9 cellular contexts compared by ENCODE assay signal in the genomic region with DNA sequence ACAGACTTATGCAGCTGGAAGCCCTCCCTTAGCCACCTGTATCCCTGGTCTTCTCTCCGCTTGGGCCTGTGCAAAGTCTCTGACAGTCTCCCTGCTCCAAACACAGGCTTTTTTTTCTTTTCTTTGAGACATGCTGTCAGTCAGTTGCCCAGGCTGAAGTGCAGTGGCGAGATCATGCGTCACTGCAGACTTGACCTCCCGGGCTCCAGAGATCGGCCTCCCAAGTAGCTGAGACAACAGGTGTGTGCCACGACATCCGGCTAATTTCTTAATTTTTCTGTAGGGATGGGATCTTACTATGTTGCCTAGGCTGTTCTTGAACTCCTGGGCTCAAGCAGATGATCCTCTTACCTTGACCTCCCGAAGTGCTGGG. TPM values are rescaled to one million over a fixed set of nuclear protein-coding genes. Genes with fewer than 3 reads are reported as not detected.
DNase-seq lines count a peak whose midpoint lies in the region; ATAC-seq and TF ChIP-seq lines count a peak whose summit lies in the region.
"Had no signal": no experiment of that assay in that cellular context is flagged by ENCODE, and none has a peak within 500 bp of the region (broad histone marks: within the 10 kb centered on the region; RNA-seq: fewer than 3 reads in every experiment).

No MANE protein-coding gene starts in this region.

- ATAC-seq in activated B cell treated with CpG ODN at 0.5 μM for 24 hours (ENCODE audit: low read depth): no peak
- ATAC-seq: CD8-positive, alpha-beta T cell had no signal

- TF ChIP-seq EP300 in transverse colon (IDR thresholded peaks at IDR 0.05; ENCODE audit: low read depth): no peak

- no peak overlapping the region for H3K9ac ChIP-seq in mammary epithelial cell (ENCODE audit: insufficient read depth, low read length)
- peak overlapping the region; percentile 99 for H3K9ac ChIP-seq in mesenchymal stem cell (ENCODE audit: low read length)

- H3K4me1 Mint-ChIP-seq in MCF 10A (ENCODE audit: insufficient read depth, unreplicated experiment) (peaks cover 23% of the 10 kb centered on the region), activated B cell treated with CpG ODN at 0.5 μM for 24 hours (peaks cover 43% of the 10 kb centered on the region)

- H3K79me1 ChIP-seq in mesenchymal stem cell (replicated peaks; ENCODE audit: low read length, poor library complexity, severe bottlenecking): peaks cover 33% of the 10 kb centered on the region

- no peaks in the 10 kb centered on the region for H3K27me3 Mint-ChIP-seq in MCF 10A (ENCODE audit: insufficient read depth, unreplicated experiment)
- H3K27me3 Mint-ChIP-seq in activated B cell treated with CpG ODN at 0.5 μM for 24 hours: no peaks in the 10 kb centered on the region

- no peak for TF ChIP-seq CTCF in MCF 10A (IDR thresholded peaks at IDR 0.05; ENCODE audit: unreplicated experiment)
- no peak for TF ChIP-seq CTCF in mammary epithelial cell (conservative IDR thresholded peaks at IDR 0.05 in 1 of 2, IDR thresholded peaks at IDR 0.05 in 1 of 2; ENCODE audit: extremely low read depth in 1 of 2, insufficient read depth in 1 of 2, low read depth in 1 of 2, low read length in 2 of 2)
- no peak for TF ChIP-seq CTCF in activated B cell treated with CpG ODN at 0.5 μM for 24 hours (IDR thresholded peaks at IDR 0.05)
- TF ChIP-seq CTCF in transverse colon (IDR thresholded peaks at IDR 0.05): no peak
- TF ChIP-seq CTCF in ascending aorta (IDR thresholded peaks at IDR 0.05): no peak

- no peak overlapping the region for H3K4me3 Mint-ChIP-seq in MCF 10A (ENCODE audit: unreplicated experiment)
- no peak overlapping the region for H3K4me3 Mint-ChIP-seq in activated B cell treated with CpG ODN at 0.5 μM for 24 hours

- no peak overlapping the region for H3K4me3 ChIP-seq in mammary epithelial cell (replicated peaks in 1 of 3; ENCODE audit: insufficient read depth in 1 of 3, low read depth in 2 of 3, low read length in 3 of 3)
- H3K4me3 ChIP-seq in mesenchymal stem cell (ENCODE audit: insufficient read depth in 1 of 2, low read depth in 1 of 2, low read length in 2 of 2): no peak overlapping the region
- no peak overlapping the region for H3K4me3 ChIP-seq in transverse colon
- H3K4me3 ChIP-seq in ascending aorta: no peak overlapping the region

- CTCF ChIA-PET in MCF 10A (lab: Yijun Ruan, JAX): interaction anchor here (1.5 kb wide), 1 partner anchor 52 kb away, joined by 4 read pairs; the partner anchor contains the start of gene ZBTB45
- CTCF ChIA-PET in mammary epithelial cell (lab: Charles Lee; ENCODE audit: low non-redundant PET): no interaction called here
- CTCF ChIA-PET in activated B cell treated with CpG ODN at 0.5 μM for 24 hours (lab: Charles Lee): interaction anchor here (1.3 to 1.9 kb wide), 2 partner anchors 16 to 52 kb away, joined by 3 to 7 read pairs; partner anchors contain the start of genes CHMP2A and ZBTB45

- H3K9me3 Mint-ChIP-seq in MCF 10A (ENCODE audit: unreplicated experiment): no peaks in the 10 kb centered on the region
- no peaks in the 10 kb centered on the region for H3K9me3 Mint-ChIP-seq in activated B cell treated with CpG ODN at 0.5 μM for 24 hours
- H3K9me3 Mint-ChIP-seq: CD8-positive, alpha-beta T cell had no signal

- H4K20me1 ChIP-seq in mammary epithelial cell (ENCODE audit: insufficient read depth, low read length): no peaks in the 10 kb centered on the region

- H3K18ac ChIP-seq in mesenchymal stem cell (ENCODE audit: low read depth in 1 of 2, low read length in 2 of 2): no peak overlapping the region

- H3K14ac ChIP-seq in mesenchymal stem cell (ENCODE audit: low read length in 2 of 2): no peak overlapping the region

- peaks cover 38% of the 10 kb centered on the region for H3K36me3 Mint-ChIP-seq in MCF 10A (ENCODE audit: insufficient read depth, unreplicated experiment)
- H3K36me3 Mint-ChIP-seq in activated B cell treated with CpG ODN at 0.5 μM for 24 hours (ENCODE audit: low read depth): peaks cover 30% of the 10 kb centered on the region

- H2AFZ ChIP-seq in mammary epithelial cell (ENCODE audit: low read depth, low read length) (no peak overlapping the region), mesenchymal stem cell (ENCODE audit: low read depth, low read length) (no peak overlapping the region)

- no peak overlapping the region for H2BK15ac ChIP-seq in mesenchymal stem cell (ENCODE audit: low read depth, poor library complexity, severe bottlenecking)

- in situ Hi-C loops in mammary epithelial cell (cut with MboI; ENCODE audit: low sequenced_read_pairs in 2 of 2) (no loop called here), transverse colon (cut with MboI; ENCODE audit: low pct_ligation_motif_present in 1 of 4, low pct_unique_long_range_greater_than_20kb in 1 of 4, low sequenced_read_pairs in 3 of 4) (no loop called here)

- H3K27ac ChIP-seq in mammary epithelial cell (ENCODE audit: insufficient read depth, low read depth, low read length) (no peak overlapping the region), mesenchymal stem cell (ENCODE audit: low read length, poor library complexity, severe bottlenecking) (no peak overlapping the region), transverse colon (no peak overlapping the region), ascending aorta (no peak overlapping the region)

- 99% methylated on average over 8 of the region's 8 CpGs for WGBS in mammary epithelial cell (ENCODE audit: low coverage, missing lambda C conversion rate)
- 97% methylated on average over 8 of the region's 8 CpGs for whole genome bisulfite sequencing in mesenchymal stem cell
- 94% methylated on average over 2 to 8 of the region's 8 CpGs for WGBS in transverse colon (ENCODE audit: low coverage in 1 of 2), 2 donors

- H3K36me3 ChIP-seq in mammary epithelial cell (ENCODE audit: insufficient read depth, low read length) (peaks cover 11% of the 10 kb centered on the region), mesenchymal stem cell (ENCODE audit: control insufficient read depth in 1 of 2, insufficient read depth in 2 of 2, low read depth in 1 of 2, low read length in 2 of 2) (peaks cover 37 to 54% of the 10 kb centered on the region in 2 experiments), transverse colon (peaks cover 0 to 6% (median 0%) of the 10 kb centered on the region in 4 donors), ascending aorta (peaks cover 3% of the 10 kb centered on the region in 2 donors)

- no peak overlapping the region for H2AK5ac ChIP-seq in mesenchymal stem cell (ENCODE audit: low read length, severe bottlenecking)

- no peak overlapping the region for H2BK5ac ChIP-seq in mesenchymal stem cell (ENCODE audit: low read depth, low read length, poor library complexity, severe bottlenecking)

- H2BK120ac ChIP-seq in mesenchymal stem cell (ENCODE audit: low read depth, low read length): no peak overlapping the region

- POLR2A ChIA-PET in MCF 10A (lab: Yijun Ruan, JAX) (interaction anchor here (1.0 to 2.1 kb wide), 4 partner anchors 9 to 52 kb away, joined by 3 to 32 read pairs (median 8); partner anchors contain the start of genes CHMP2A, UBE2M and ZBTB45), activated B cell treated with CpG ODN at 0.5 μM for 24 hours (lab: Charles Lee) (interaction anchor here (1.3 to 4.5 kb wide), 6 partner anchors 11 to 163 kb away, joined by 3 to 63 read pairs (median 15); partner anchors contain the start of genes CHMP2A, TRIM28, UBE2M and ZBTB45)

- H4K91ac ChIP-seq in mesenchymal stem cell (ENCODE audit: low read length): no peak overlapping the region

- peaks cover 31% of the 10 kb centered on the region for H3K79me2 ChIP-seq in mammary epithelial cell (ENCODE audit: insufficient read depth, low read length)

- H3K4me2 ChIP-seq in mammary epithelial cell (ENCODE audit: insufficient read depth, low read depth, low read length) (no peak overlapping the region), mesenchymal stem cell (ENCODE audit: low read length, poor library complexity, severe bottlenecking) (no peak overlapping the region)

- no peak overlapping the region for H2BK12ac ChIP-seq in mesenchymal stem cell (ENCODE audit: low read length in 2 of 2)

- dilution Hi-C loops in mammary epithelial cell (cut with HindIII; ENCODE audit: low sequenced_read_pairs): no loop called here

- H4K8ac ChIP-seq in mesenchymal stem cell (ENCODE audit: low read length): no peak overlapping the region

- intact Hi-C loops in MCF 10A (cut with micrococcal nuclease) (no loop called here), mammary epithelial cell (cut with micrococcal nuclease) (no loop called here), activated B cell treated with CpG ODN at 0.5 μM for 24 hours (cut with micrococcal nuclease) (no loop called here), transverse colon (cut with DNase I; ENCODE audit: low total_unique reads) (no loop called here), ascending aorta (cut with DNase I) (no loop called here)

- TF ChIP-seq POLR2A in transverse colon (IDR thresholded peaks at IDR 0.05): no peak

- H3K4me1 ChIP-seq in mammary epithelial cell (ENCODE audit: insufficient read depth, low read length): peaks cover 14% of the 10 kb centered on the region
- H3K4me1 ChIP-seq in mesenchymal stem cell (ENCODE audit: control insufficient read depth, insufficient read depth, low read depth, low read length): peaks cover 8% of the 10 kb centered on the region
- H3K4me1 ChIP-seq in transverse colon: peaks cover 0 to 29% (median 22%) of the 10 kb centered on the region in 4 donors
- peaks cover 4 to 16% of the 10 kb centered on the region in 2 donors for H3K4me1 ChIP-seq in ascending aorta

- peak overlapping the region; percentile 98 for H3K27ac Mint-ChIP-seq in MCF 10A (ENCODE audit: low read depth, unreplicated experiment)
- peak overlapping the region; percentile 100 for H3K27ac Mint-ChIP-seq in activated B cell treated with CpG ODN at 0.5 μM for 24 hours

- H3K9me3 ChIP-seq in mammary epithelial cell (replicated peaks; ENCODE audit: insufficient read depth, low read length): no peaks in the 10 kb centered on the region
- H3K9me3 ChIP-seq in mesenchymal stem cell (ENCODE audit: control insufficient read depth, low read length): no peaks in the 10 kb centered on the region
- no peaks in the 10 kb centered on the region for H3K9me3 ChIP-seq in transverse colon
- no peaks in the 10 kb centered on the region for H3K9me3 ChIP-seq in ascending aorta

- H3K4ac ChIP-seq in mesenchymal stem cell (ENCODE audit: low read depth in 1 of 2, low read length in 2 of 2): no peak overlapping the region

- DNase-seq in MCF 10A (ENCODE audit: unreplicated experiment) (no peak), mammary epithelial cell (no peak), activated B cell treated with CpG ODN at 0.5 μM for 24 hours (no peak), mesenchymal stem cell (no peak), transverse colon (peak; percentile 6), DMS114 treated with DMSO at 0.1 percent for 48 hours (lab: John Stamatoyannopoulos, UW; ENCODE audit: unreplicated experiment) (no peak), ascending aorta (ENCODE audit: low spot score in 2 of 2) (no peak), NCI-H1092 treated with DMSO at 0.1 percent for 48 hours (lab: John Stamatoyannopoulos, UW) (no peak)

- no peaks in the 10 kb centered on the region for H3K27me3 ChIP-seq in mammary epithelial cell (ENCODE audit: insufficient read depth, low read length)
- no peaks in the 10 kb centered on the region for H3K27me3 ChIP-seq in mesenchymal stem cell (ENCODE audit: control insufficient read depth in 1 of 2, insufficient read depth in 1 of 2, low read length in 2 of 2)
- H3K27me3 ChIP-seq in transverse colon: no peaks in the 10 kb centered on the region
- no peaks in the 10 kb centered on the region for H3K27me3 ChIP-seq in ascending aorta

- no TSS peak for BruUV-seq in MCF 10A (replicated peaks; lab: Mats Ljungman, UMichigan)
- no TSS peak for BruUV-seq in mammary epithelial cell (replicated peaks; lab: Mats Ljungman, UMichigan)

- H3K23ac ChIP-seq in mesenchymal stem cell (ENCODE audit: low read length in 2 of 2): no peak overlapping the region

RNA-seq across cellular contexts. Expression of gene MZF1, which starts 1.6 kb away (rescaled TPM):
- 50.7 and 51.9 TPM in 2 replicates for total RNA-seq in MCF 10A (2022)
- total RNA-seq in mammary epithelial cell: 10 to 100 TPM; 16.7 to 21.5 TPM
- 8.8 TPM for polyA plus RNA-seq in mammary epithelial cell
- polyA minus RNA-seq in mammary epithelial cell: 18.3 TPM
- total RNA-seq in activated B cell treated with CpG ODN at 0.5 μM for 24 hours: 41.9 and 54.5 TPM in 2 replicates
- polyA plus RNA-seq in mesenchymal stem cell (2013, experiment 1 of 2): 9.8 TPM
- 8.9 TPM for polyA plus RNA-seq in mesenchymal stem cell (2013, experiment 2 of 2)
- 100 to 1,000 TPM in 1 of 4 donors, 10 to 100 TPM in 3; 45.5 to 113 (median 67.1) TPM for total RNA-seq in transverse colon
- total RNA-seq in ascending aorta: 77.1 TPM

RNA-seq across cellular contexts. Expression of gene UBE2M, which starts 13.2 kb away (rescaled TPM):
- total RNA-seq in MCF 10A (2022) (149 and 158 TPM in 2 replicates), mammary epithelial cell (10 to 100 TPM; 46.2 to 96.5 TPM), activated B cell treated with CpG ODN at 0.5 μM for 24 hours (55.1 and 66.7 TPM in 2 replicates), transverse colon (10 to 100 TPM; 24.2 to 56.9 (median 26.7) TPM), ascending aorta (14.8 TPM)
- polyA plus RNA-seq in mammary epithelial cell: 94.5 TPM
- polyA minus RNA-seq in mammary epithelial cell: 273 TPM
- polyA plus RNA-seq in mesenchymal stem cell (2013, experiment 1 of 2): 81.0 TPM
- 78.3 TPM for polyA plus RNA-seq in mesenchymal stem cell (2013, experiment 2 of 2)

RNA-seq across cellular contexts. Expression of gene CHMP2A, which starts 16.7 kb away (rescaled TPM):
- 154 and 184 TPM in 2 replicates for total RNA-seq in MCF 10A (2022)
- total RNA-seq in mammary epithelial cell: 100 to 1,000 TPM in 1 of 2 donors, 10 to 100 TPM in 1; 74.2 to 107 TPM
- polyA plus RNA-seq in mammary epithelial cell: 161 TPM
- 111 TPM for polyA minus RNA-seq in mammary epithelial cell
- 95.6 and 96.3 TPM in 2 replicates for total RNA-seq in activated B cell treated with CpG ODN at 0.5 μM for 24 hours
- polyA plus RNA-seq in mesenchymal stem cell (2013, experiment 1 of 2): 148 TPM
- 144 TPM for polyA plus RNA-seq in mesenchymal stem cell (2013, experiment 2 of 2)
- total RNA-seq in transverse colon: 100 to 1,000 TPM in 3 of 4 donors, 10 to 100 TPM in 1; 24.7 to 194 (median 141) TPM
- 154 TPM for total RNA-seq in ascending aorta

RNA-seq across cellular contexts. Expression of gene TRIM28, which starts 27.7 kb away (rescaled TPM):
- total RNA-seq in MCF 10A (2022): 236 and 290 TPM in 2 replicates
- 100 to 1,000 TPM; 180 to 331 TPM for total RNA-seq in mammary epithelial cell
- polyA plus RNA-seq in mammary epithelial cell: 386 TPM
- polyA minus RNA-seq in mammary epithelial cell: 1,355 TPM
- 380 and 407 TPM in 2 replicates for total RNA-seq in activated B cell treated with CpG ODN at 0.5 μM for 24 hours
- 229 TPM for polyA plus RNA-seq in mesenchymal stem cell (2013, experiment 1 of 2)
- 226 TPM for polyA plus RNA-seq in mesenchymal stem cell (2013, experiment 2 of 2)
- 100 to 1,000 TPM; 180 to 694 (median 297) TPM for total RNA-seq in transverse colon
- 222 TPM for total RNA-seq in ascending aorta

RNA-seq across cellular contexts. Expression of gene ZBTB45, which starts 52.0 kb away (rescaled TPM):
- total RNA-seq in MCF 10A (2022) (12.8 and 15.0 TPM in 2 replicates), mammary epithelial cell (10 to 100 TPM in 1 of 2 donors, 1 to 10 TPM in 1; 8.2 to 14.1 TPM), activated B cell treated with CpG ODN at 0.5 μM for 24 hours (18.0 and 20.2 TPM in 2 replicates), transverse colon (10 to 100 TPM; 12.8 to 24.7 (median 18.1) TPM), ascending aorta (46.5 TPM)
- 8.5 TPM for polyA plus RNA-seq in mammary epithelial cell
- 4.0 TPM for polyA minus RNA-seq in mammary epithelial cell
- 12.3 TPM for polyA plus RNA-seq in mesenchymal stem cell (2013, experiment 1 of 2)
- polyA plus RNA-seq in mesenchymal stem cell (2013, experiment 2 of 2): 12.7 TPM
